ENCODE assay signal across 12 cellular contexts in the genomic region with DNA sequence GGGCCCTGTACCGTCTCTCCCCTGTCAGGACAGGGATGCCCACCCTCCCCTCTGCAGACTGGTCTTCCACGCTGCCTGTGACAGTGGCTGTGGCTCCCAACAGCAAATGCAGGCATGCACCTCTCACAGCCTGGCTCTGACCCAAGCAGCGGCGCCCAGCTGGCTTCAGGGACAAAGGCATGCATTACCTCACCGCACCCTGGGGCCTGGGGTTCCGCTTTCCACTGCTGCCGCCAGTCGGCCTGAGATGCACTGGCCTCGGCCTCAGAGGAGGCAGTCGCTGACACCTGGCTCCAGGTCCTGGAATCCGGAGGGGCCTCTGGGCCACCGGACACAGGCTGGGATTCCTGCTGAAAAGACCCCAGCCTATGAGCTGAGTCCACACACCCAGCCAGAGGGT.
A peak's percentile ranks its signal among the peaks of the same experiment; 100 is the strongest.
DNase-seq lines count a peak whose midpoint lies in the region; ATAC-seq and TF ChIP-seq lines count a peak whose summit lies in the region.
"Had no signal": no experiment of that assay in that cellular context is flagged by ENCODE, and none has a peak within 500 bp of the region (broad histone marks: within the 10 kb centered on the region; RNA-seq: fewer than 3 reads in every experiment).

No MANE protein-coding gene starts in this region.

- H3K18ac ChIP-seq in neuronal stem cell (ENCODE audit: low read length), result no peak overlapping the region

- no peak overlapping the region for H3K4me3 ChIP-seq in fibroblast of pulmonary artery (replicated peaks; ENCODE audit: low read depth, low read length)
- peak overlapping the region in 1 of 2 donors; percentile 36 for H3K4me3 ChIP-seq in neuronal stem cell (ENCODE audit: low read length in 2 of 2)
- H3K4me3 ChIP-seq in OCI-LY7 (ENCODE audit: low read depth, low read length, poor library complexity, severe bottlenecking), result no peak overlapping the region

- BruUV-seq in OCI-LY7 (replicated peaks; lab: Mats Ljungman, UMichigan), result no TSS peak

- intact Hi-C loops in OCI-LY7 (cut with micrococcal nuclease; ENCODE audit: unreplicated experiment), result no loop called here

- H3K36me3 ChIP-seq in neuronal stem cell (replicated peaks in 1 of 2; ENCODE audit: control insufficient read depth in 2 of 2, insufficient read depth in 2 of 2, low read length in 2 of 2) (no peaks in the 10 kb centered on the region), OCI-LY7 (ENCODE audit: insufficient read depth, low read length) (no peaks in the 10 kb centered on the region)

- no CpG with 5 or more reads among the region's 12 CpGs for WGBS in neuronal stem cell (ENCODE audit: extremely low coverage in 2 of 2, insufficient read length in 2 of 2, insufficient replicate concordance in 1 of 2), 2 donors

- peaks cover 0 to 21% (median 0%) of the 10 kb centered on the region in 3 experiments for H3K27me3 ChIP-seq in neuronal stem cell (ENCODE audit: control insufficient read depth in 3 of 3, insufficient read depth in 3 of 3, low read depth in 1 of 3, low read length in 3 of 3)

- H3K4me1 ChIP-seq in neuronal stem cell (ENCODE audit: control insufficient read depth in 2 of 2, insufficient read depth in 1 of 2, low read depth in 1 of 2, low read length in 2 of 2) (peaks cover 0 to 2% of the 10 kb centered on the region in 2 donors), OCI-LY7 (ENCODE audit: insufficient read depth, low read length, poor library complexity, severe bottlenecking) (no peaks in the 10 kb centered on the region)

- no peak overlapping the region for H2AFZ ChIP-seq in neuronal stem cell (ENCODE audit: low read length)
- no peak overlapping the region for H2AFZ ChIP-seq in OCI-LY7 (ENCODE audit: low read length)

- POLR2A ChIA-PET in OCI-LY7 (lab: Charles Lee), result no interaction called here

- H3K27ac ChIP-seq in neuronal stem cell (replicated peaks; ENCODE audit: low read length) (no peak overlapping the region), OCI-LY7 (ENCODE audit: low read depth, low read length, poor library complexity, severe bottlenecking) (no peak overlapping the region)

- no peaks in the 10 kb centered on the region for H3K79me2 ChIP-seq in OCI-LY7 (ENCODE audit: insufficient read depth, low read depth, low read length)

- H3K9me3 ChIP-seq in neuronal stem cell (replicated peaks in 1 of 2; ENCODE audit: control insufficient read depth in 2 of 2, insufficient read depth in 1 of 2, low read depth in 1 of 2, low read length in 2 of 2), result no peaks in the 10 kb centered on the region
- no peaks in the 10 kb centered on the region for H3K9me3 ChIP-seq in OCI-LY7 (ENCODE audit: low read length)

- ATAC-seq in GM18858 (IDR thresholded peaks at IDR 0.05; ENCODE audit: unreplicated experiment), result no peak
- ATAC-seq: naive thymus-derived CD8-positive, alpha-beta T cell had no signal

- peak; percentile 4 for DNase-seq in ELR (ENCODE audit: low read depth)
- DNase-seq in NCI-H2196 (lab: John Stamatoyannopoulos, UW; ENCODE audit: unreplicated experiment), result peak; percentile 65
- peak; percentile 19 for DNase-seq in fibroblast of pulmonary artery (ENCODE audit: low read depth)
- DNase-seq in neuronal stem cell (ENCODE audit: low spot score), result no peak
- no peak for DNase-seq in medulla oblongata (ENCODE audit: extremely low spot score)
- DNase-seq in OCI-LY7 (ENCODE audit: low spot score), result no peak
- no peak for DNase-seq in HPDE6-E6E7 (ENCODE audit: extremely low spot score)
- DNase-seq: activated T-cell treated with anti-CD3 and anti-CD28 coated beads, Interleukin-2, amount 50 U/mL, for 1 hour; cerebellar nuclear complex; NCI-H524 treated with DMSO at 0.1 percent for 48 hours had no signal

- peak overlapping the region; percentile 83 for H3K23ac ChIP-seq in neuronal stem cell (ENCODE audit: low read depth, low read length, poor library complexity)

- H3K4ac ChIP-seq in neuronal stem cell (ENCODE audit: low read length), result no peak overlapping the region

- no peak overlapping the region for H2BK12ac ChIP-seq in neuronal stem cell (ENCODE audit: low read length)

- CTCF ChIA-PET in OCI-LY7 (lab: Charles Lee; ENCODE audit: unreplicated experiment), result no interaction called here

- H3K9ac ChIP-seq in neuronal stem cell (ENCODE audit: low read depth, low read length, poor library complexity), result no peak overlapping the region

- H4K91ac ChIP-seq in neuronal stem cell (ENCODE audit: low read depth, low read length, poor library complexity), result no peak overlapping the region

- no peak for TF ChIP-seq CTCF in fibroblast of pulmonary artery (IDR thresholded peaks at IDR 0.05; ENCODE audit: low read length, missing control alignments)
- no peak for TF ChIP-seq CTCF in OCI-LY7 (conservative IDR thresholded peaks at IDR 0.05; ENCODE audit: low read length)

- H2BK120ac ChIP-seq in neuronal stem cell (ENCODE audit: low read depth, low read length), result no peak overlapping the region

- no peaks in the 10 kb centered on the region for H4K20me1 ChIP-seq in OCI-LY7 (ENCODE audit: insufficient read depth, low read length)

- no peak overlapping the region for H3K4me2 ChIP-seq in neuronal stem cell (ENCODE audit: insufficient read depth, low read length, poor library complexity, severe bottlenecking)
- H3K4me2 ChIP-seq in OCI-LY7 (ENCODE audit: low read length), result no peak overlapping the region

- no peaks in the 10 kb centered on the region for H3K9me2 ChIP-seq in OCI-LY7 (ENCODE audit: insufficient read depth, low read length)

- H3K79me1 ChIP-seq in neuronal stem cell (ENCODE audit: low read depth, low read length), result no peaks in the 10 kb centered on the region

- no peak overlapping the region for H4K8ac ChIP-seq in neuronal stem cell (ENCODE audit: low read depth, low read length)

- no peak overlapping the region for H2AK5ac ChIP-seq in neuronal stem cell (ENCODE audit: low read depth, low read length)

- no peak overlapping the region for H2BK15ac ChIP-seq in neuronal stem cell (ENCODE audit: low read length)

- peak overlapping the region; percentile 19 for H2BK5ac ChIP-seq in neuronal stem cell (ENCODE audit: low read length)

- no peak overlapping the region for H3K14ac ChIP-seq in neuronal stem cell (ENCODE audit: low read length)

Comparison
In these comparisons a context has a peak if more than half of its experiments do, and no peak if none do; other contexts are left out.
1. DNase-seq: peak in ELR (single experiment), NCI-H2196 (single experiment) and fibroblast of pulmonary artery (single experiment); none in neuronal stem cell (single experiment), medulla oblongata (single experiment), OCI-LY7 (single experiment) and HPDE6-E6E7 (single experiment).